ENCODE assay signal across 1 cellular context in the genomic region with DNA sequence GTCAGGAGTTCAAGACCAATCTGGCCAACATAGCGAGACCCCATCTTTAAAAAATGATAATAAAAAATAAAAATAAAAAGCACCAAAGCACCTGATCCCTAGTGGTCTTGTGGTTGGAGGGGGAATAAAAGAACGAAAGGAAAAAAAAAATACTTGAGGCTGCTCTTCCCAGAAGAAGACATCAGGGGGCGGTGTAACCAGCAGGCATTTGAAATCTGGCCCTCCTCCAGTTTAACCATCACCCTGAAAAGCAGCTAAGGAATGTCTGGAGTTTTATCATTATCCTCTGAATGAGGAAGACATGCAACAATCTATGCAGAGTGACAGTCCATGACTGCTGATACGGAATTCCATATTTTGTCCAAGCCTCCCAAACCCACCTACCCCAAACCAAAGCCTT.
TF ChIP-seq lines count a peak whose summit lies in the region.

No MANE protein-coding gene starts in this region.

TF ChIP-seq in H1, 55 proteins besides CTCF, POLR2A, EP300 and RAD21:
- no peak for TF ChIP-seq TAF1 (IDR thresholded peaks at IDR 0.05; ENCODE audit: low read depth, low read length)
- TF ChIP-seq EZH2 (IDR thresholded peaks at IDR 0.05; ENCODE audit: low read depth, low read length, severe bottlenecking): no peak
- no peak for TF ChIP-seq TEAD4 (IDR thresholded peaks at IDR 0.05; ENCODE audit: low read depth, low read length)
- TF ChIP-seq, protein P1, sequence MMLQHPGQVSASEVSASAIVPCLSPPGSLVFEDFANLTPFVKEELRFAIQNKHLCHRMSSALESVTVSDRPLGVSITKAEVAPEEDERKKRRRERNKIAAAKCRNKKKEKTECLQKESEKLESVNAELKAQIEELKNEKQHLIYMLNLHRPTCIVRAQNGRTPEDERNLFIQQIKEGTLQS (IDR thresholded peaks at IDR 0.05; ENCODE audit: insufficient read depth, low read depth, low read length): no peak
- TF ChIP-seq TCF12 (IDR thresholded peaks at IDR 0.05; ENCODE audit: low read depth, low read length): no peak
- TF ChIP-seq JUN (IDR thresholded peaks at IDR 0.05; ENCODE audit: low read depth, low read length): no peak
- no peak for TF ChIP-seq YY1 (IDR thresholded peaks at IDR 0.05; ENCODE audit: low read depth, low read length)
- no peak for TF ChIP-seq CEBPB (IDR thresholded peaks at IDR 0.05; ENCODE audit: low read depth, low read length)
- TF ChIP-seq PHF8 (conservative IDR thresholded peaks at IDR 0.05; ENCODE audit: low read depth, low read length): no peak
- TF ChIP-seq, protein P2, sequence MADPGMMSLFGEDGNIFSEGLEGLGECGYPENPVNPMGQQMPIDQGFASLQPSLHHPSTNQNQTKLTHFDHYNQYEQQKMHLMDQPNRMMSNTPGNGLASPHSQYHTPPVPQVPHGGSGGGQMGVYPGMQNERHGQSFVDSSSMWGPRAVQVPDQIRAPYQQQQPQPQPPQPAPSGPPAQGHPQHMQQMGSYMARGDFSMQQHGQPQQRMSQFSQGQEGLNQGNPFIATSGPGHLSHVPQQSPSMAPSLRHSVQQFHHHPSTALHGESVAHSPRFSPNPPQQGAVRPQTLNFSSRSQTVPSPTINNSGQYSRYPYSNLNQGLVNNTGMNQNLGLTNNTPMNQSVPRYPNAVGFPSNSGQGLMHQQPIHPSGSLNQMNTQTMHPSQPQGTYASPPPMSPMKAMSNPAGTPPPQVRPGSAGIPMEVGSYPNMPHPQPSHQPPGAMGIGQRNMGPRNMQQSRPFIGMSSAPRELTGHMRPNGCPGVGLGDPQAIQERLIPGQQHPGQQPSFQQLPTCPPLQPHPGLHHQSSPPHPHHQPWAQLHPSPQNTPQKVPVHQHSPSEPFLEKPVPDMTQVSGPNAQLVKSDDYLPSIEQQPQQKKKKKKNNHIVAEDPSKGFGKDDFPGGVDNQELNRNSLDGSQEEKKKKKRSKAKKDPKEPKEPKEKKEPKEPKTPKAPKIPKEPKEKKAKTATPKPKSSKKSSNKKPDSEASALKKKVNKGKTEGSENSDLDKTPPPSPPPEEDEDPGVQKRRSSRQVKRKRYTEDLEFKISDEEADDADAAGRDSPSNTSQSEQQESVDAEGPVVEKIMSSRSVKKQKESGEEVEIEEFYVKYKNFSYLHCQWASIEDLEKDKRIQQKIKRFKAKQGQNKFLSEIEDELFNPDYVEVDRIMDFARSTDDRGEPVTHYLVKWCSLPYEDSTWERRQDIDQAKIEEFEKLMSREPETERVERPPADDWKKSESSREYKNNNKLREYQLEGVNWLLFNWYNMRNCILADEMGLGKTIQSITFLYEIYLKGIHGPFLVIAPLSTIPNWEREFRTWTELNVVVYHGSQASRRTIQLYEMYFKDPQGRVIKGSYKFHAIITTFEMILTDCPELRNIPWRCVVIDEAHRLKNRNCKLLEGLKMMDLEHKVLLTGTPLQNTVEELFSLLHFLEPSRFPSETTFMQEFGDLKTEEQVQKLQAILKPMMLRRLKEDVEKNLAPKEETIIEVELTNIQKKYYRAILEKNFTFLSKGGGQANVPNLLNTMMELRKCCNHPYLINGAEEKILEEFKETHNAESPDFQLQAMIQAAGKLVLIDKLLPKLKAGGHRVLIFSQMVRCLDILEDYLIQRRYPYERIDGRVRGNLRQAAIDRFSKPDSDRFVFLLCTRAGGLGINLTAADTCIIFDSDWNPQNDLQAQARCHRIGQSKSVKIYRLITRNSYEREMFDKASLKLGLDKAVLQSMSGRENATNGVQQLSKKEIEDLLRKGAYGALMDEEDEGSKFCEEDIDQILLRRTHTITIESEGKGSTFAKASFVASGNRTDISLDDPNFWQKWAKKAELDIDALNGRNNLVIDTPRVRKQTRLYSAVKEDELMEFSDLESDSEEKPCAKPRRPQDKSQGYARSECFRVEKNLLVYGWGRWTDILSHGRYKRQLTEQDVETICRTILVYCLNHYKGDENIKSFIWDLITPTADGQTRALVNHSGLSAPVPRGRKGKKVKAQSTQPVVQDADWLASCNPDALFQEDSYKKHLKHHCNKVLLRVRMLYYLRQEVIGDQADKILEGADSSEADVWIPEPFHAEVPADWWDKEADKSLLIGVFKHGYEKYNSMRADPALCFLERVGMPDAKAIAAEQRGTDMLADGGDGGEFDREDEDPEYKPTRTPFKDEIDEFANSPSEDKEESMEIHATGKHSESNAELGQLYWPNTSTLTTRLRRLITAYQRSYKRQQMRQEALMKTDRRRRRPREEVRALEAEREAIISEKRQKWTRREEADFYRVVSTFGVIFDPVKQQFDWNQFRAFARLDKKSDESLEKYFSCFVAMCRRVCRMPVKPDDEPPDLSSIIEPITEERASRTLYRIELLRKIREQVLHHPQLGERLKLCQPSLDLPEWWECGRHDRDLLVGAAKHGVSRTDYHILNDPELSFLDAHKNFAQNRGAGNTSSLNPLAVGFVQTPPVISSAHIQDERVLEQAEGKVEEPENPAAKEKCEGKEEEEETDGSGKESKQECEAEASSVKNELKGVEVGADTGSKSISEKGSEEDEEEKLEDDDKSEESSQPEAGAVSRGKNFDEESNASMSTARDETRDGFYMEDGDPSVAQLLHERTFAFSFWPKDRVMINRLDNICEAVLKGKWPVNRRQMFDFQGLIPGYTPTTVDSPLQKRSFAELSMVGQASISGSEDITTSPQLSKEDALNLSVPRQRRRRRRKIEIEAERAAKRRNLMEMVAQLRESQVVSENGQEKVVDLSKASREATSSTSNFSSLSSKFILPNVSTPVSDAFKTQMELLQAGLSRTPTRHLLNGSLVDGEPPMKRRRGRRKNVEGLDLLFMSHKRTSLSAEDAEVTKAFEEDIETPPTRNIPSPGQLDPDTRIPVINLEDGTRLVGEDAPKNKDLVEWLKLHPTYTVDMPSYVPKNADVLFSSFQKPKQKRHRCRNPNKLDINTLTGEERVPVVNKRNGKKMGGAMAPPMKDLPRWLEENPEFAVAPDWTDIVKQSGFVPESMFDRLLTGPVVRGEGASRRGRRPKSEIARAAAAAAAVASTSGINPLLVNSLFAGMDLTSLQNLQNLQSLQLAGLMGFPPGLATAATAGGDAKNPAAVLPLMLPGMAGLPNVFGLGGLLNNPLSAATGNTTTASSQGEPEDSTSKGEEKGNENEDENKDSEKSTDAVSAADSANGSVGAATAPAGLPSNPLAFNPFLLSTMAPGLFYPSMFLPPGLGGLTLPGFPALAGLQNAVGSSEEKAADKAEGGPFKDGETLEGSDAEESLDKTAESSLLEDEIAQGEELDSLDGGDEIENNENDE (IDR thresholded peaks at IDR 0.05; ENCODE audit: insufficient replicate concordance, low read length): no peak
- TF ChIP-seq SAP30 (IDR thresholded peaks at IDR 0.05; ENCODE audit: insufficient read depth, insufficient replicate concordance, low read length): no peak
